Comparison of ENCODE assay signal across 9 cellular contexts in genomic region chr16:80924372-80924978, GRCh38.
A peak's percentile ranks its signal among the peaks of the same experiment; 100 is the strongest.
DNase-seq lines count a peak whose midpoint lies in the region; ATAC-seq lines count a peak whose summit lies in the region.
"Had no signal": no experiment of that assay in that cellular context is flagged by ENCODE, and none has a peak within 500 bp of the region (broad histone marks: within the 10 kb centered on the region; RNA-seq: fewer than 3 reads in every experiment).

No MANE protein-coding gene starts in this region.

- H3K36me3 ChIP-seq in iPS DF 6.9 (ENCODE audit: control insufficient read depth, insufficient read depth, low read length) = no peaks in the 10 kb centered on the region

- no peaks in the 10 kb centered on the region for H3K9me3 ChIP-seq in iPS DF 6.9 (ENCODE audit: control insufficient read depth, insufficient read depth, low read length)

- H3K27ac ChIP-seq in iPS DF 6.9 (ENCODE audit: low read length) = no peak overlapping the region

- H3K9me3 Mint-ChIP-seq in activated naive CD4-positive, alpha-beta T cell treated with anti-CD3 and anti-CD28 coated beads, Interleukin-2, amount 50 U/mL, for 72 hours = no peaks in the 10 kb centered on the region

- H3K36me3 Mint-ChIP-seq in activated naive CD4-positive, alpha-beta T cell treated with anti-CD3 and anti-CD28 coated beads, Interleukin-2, amount 50 U/mL, for 72 hours = no peaks in the 10 kb centered on the region
- H3K36me3 Mint-ChIP-seq: IgD-negative memory B cell had no signal

- no peaks in the 10 kb centered on the region for H3K27me3 ChIP-seq in iPS DF 6.9 (ENCODE audit: control insufficient read depth, insufficient read depth, low read length)

- no peaks in the 10 kb centered on the region for H3K4me1 ChIP-seq in iPS DF 6.9 (ENCODE audit: control insufficient read depth, insufficient read depth, low read length)

- H3K27ac Mint-ChIP-seq in activated naive CD4-positive, alpha-beta T cell treated with anti-CD3 and anti-CD28 coated beads, Interleukin-2, amount 50 U/mL, for 72 hours = no peak overlapping the region
- H3K27ac Mint-ChIP-seq: IgD-negative memory B cell had no signal

- ATAC-seq in GM21576 (IDR thresholded peaks at IDR 0.05; ENCODE audit: unreplicated experiment) = peak; percentile 71
- peak; percentile 56 to 76 for ATAC-seq in activated naive CD4-positive, alpha-beta T cell treated with anti-CD3 and anti-CD28 coated beads, Interleukin-2, amount 50 U/mL, for 72 hours
- no peak for ATAC-seq in GM21367 (IDR thresholded peaks at IDR 0.05; ENCODE audit: unreplicated experiment)

- no peak overlapping the region for H3K4me3 ChIP-seq in iPS DF 6.9 (ENCODE audit: low read length)

- DNase-seq in CMK (ENCODE audit: low read depth) = peak; percentile 1
- peak; percentile 59 for DNase-seq in OCI-M1 (lab: John Stamatoyannopoulos, UW)
- DNase-seq in activated naive CD4-positive, alpha-beta T cell treated with anti-CD3 and anti-CD28 coated beads, Interleukin-2, amount 50 U/mL, for 72 hours (ENCODE audit: low spot score in 2 of 2) = peak in 1 of 2 donors; percentile 57
- DNase-seq in iPS DF 6.9 (ENCODE audit: low read depth, low spot score) = peak; percentile 72
- peak; percentile 9 for DNase-seq in stimulated activated CD8-positive, alpha-beta memory T cell treated with anti-CD3 and anti-CD28 coated beads, Interleukin-4, amount 100 ng/mL, for 24 hours (ENCODE audit: low read depth)
- no peak for DNase-seq in AML-193 (lab: John Stamatoyannopoulos, UW)

- no CpG with 5 or more reads among the region's 8 CpGs for WGBS in iPS DF 6.9 (ENCODE audit: insufficient coverage, insufficient read length)

Comparison
In these comparisons a context has a peak if more than half of its experiments do, and no peak if none do; other contexts are left out.
1. DNase-seq: peak in CMK (single experiment), OCI-M1 (single experiment), iPS DF 6.9 (single experiment) and stimulated activated CD8-positive, alpha-beta memory T cell treated with anti-CD3 and anti-CD28 coated beads, Interleukin-4, amount 100 ng/mL, for 24 hours (single experiment); none in AML-193 (0 of 2).